31 cellular contexts compared by ENCODE assay signal in genomic region chr9:26234865-26235264, GRCh38.
DNase-seq lines count a peak whose midpoint lies in the region; ATAC-seq, FAIRE-seq and TF ChIP-seq lines count a peak whose summit lies in the region.
"Had no signal": no experiment of that assay in that cellular context is flagged by ENCODE, and none has a peak within 500 bp of the region (broad histone marks: within the 10 kb centered on the region; RNA-seq: fewer than 3 reads in every experiment).

No MANE protein-coding gene starts in this region.

- H3K27me3 ChIP-seq in esophagus muscularis mucosa, result no peaks in the 10 kb centered on the region
- H3K27me3 ChIP-seq: body of pancreas, heart left ventricle, neural progenitor cell, testis had no signal

- H3K36me3 ChIP-seq in esophagus muscularis mucosa, result no peaks in the 10 kb centered on the region
- H3K36me3 ChIP-seq: heart left ventricle, neural progenitor cell had no signal

- intact Hi-C loops in esophagus muscularis mucosa (cut with DNase I), result no loop called here

- H3K9me3 ChIP-seq in esophagus muscularis mucosa, result no peaks in the 10 kb centered on the region
- H3K9me3 ChIP-seq: body of pancreas, Caco-2, heart left ventricle, testis had no signal

- TF ChIP-seq EP300 in esophagus muscularis mucosa (IDR thresholded peaks at IDR 0.05), result no peak

- peak; percentile 45 for ATAC-seq in GM18508 (IDR thresholded peaks at IDR 0.05; ENCODE audit: insufficient read depth, unreplicated experiment)
- ATAC-seq in HG03039 (IDR thresholded peaks at IDR 0.05; ENCODE audit: unreplicated experiment), result peak; percentile 53
- ATAC-seq: body of pancreas; effector memory CD8-positive, alpha-beta T cell; heart left ventricle; left ventricle myocardium superior had no signal

- no peak for TF ChIP-seq CTCF in osteocyte (IDR thresholded peaks at IDR 0.05)
- TF ChIP-seq CTCF in esophagus muscularis mucosa (IDR thresholded peaks at IDR 0.05), result no peak

- TF ChIP-seq POLR2A in esophagus muscularis mucosa (IDR thresholded peaks at IDR 0.05; ENCODE audit: low read depth), result no peak

- no peaks in the 10 kb centered on the region for H3K36me3 Mint-ChIP-seq in osteocyte (ENCODE audit: unreplicated experiment)
- H3K36me3 Mint-ChIP-seq in activated naive CD8-positive, alpha-beta T cell treated with anti-CD3 and anti-CD28 coated beads for 36 hours, result no peaks in the 10 kb centered on the region
- H3K36me3 Mint-ChIP-seq: activated CD4-positive, alpha-beta memory T cell treated with anti-CD3 and anti-CD28 coated beads for 36 hours; neural progenitor cell had no signal

- WGBS in esophagus muscularis mucosa, result 84% methylated on average over 2 of the region's 2 CpGs

- H3K4me3 Mint-ChIP-seq in osteocyte (ENCODE audit: unreplicated experiment), result no peak overlapping the region
- no peak overlapping the region for H3K4me3 Mint-ChIP-seq in activated naive CD8-positive, alpha-beta T cell treated with anti-CD3 and anti-CD28 coated beads for 36 hours
- H3K4me3 Mint-ChIP-seq: activated CD4-positive, alpha-beta memory T cell treated with anti-CD3 and anti-CD28 coated beads for 36 hours; central memory CD8-positive, alpha-beta T cell; effector memory CD8-positive, alpha-beta T cell; H9; neural progenitor cell; stimulated activated naive CD8-positive, alpha-beta T cell treated with anti-CD3 and anti-CD28 coated beads, Interleukin-15, Interleukin-2, amounts not matched to agents 100 ng/mL and 50 ng/mL, for 24 hours had no signal

- H3K9me3 Mint-ChIP-seq in osteocyte (ENCODE audit: unreplicated experiment), result peaks cover 5% of the 10 kb centered on the region
- peaks cover 5% of the 10 kb centered on the region for H3K9me3 Mint-ChIP-seq in activated naive CD8-positive, alpha-beta T cell treated with anti-CD3 and anti-CD28 coated beads for 36 hours
- H3K9me3 Mint-ChIP-seq: H9, neural progenitor cell had no signal

- peaks cover 0 to 7% (median 0%) of the 10 kb centered on the region in 4 donors for H3K4me1 ChIP-seq in esophagus muscularis mucosa
- H3K4me1 ChIP-seq: Caco-2, heart left ventricle, neural progenitor cell, testis had no signal

- H3K4me3 ChIP-seq in esophagus muscularis mucosa, result no peak overlapping the region
- H3K4me3 ChIP-seq: body of pancreas, heart left ventricle, neural progenitor cell, skin epidermis, testis had no signal

- no peak overlapping the region for H3K27ac ChIP-seq in esophagus muscularis mucosa (replicated peaks in 1 of 4)
- H3K27ac ChIP-seq: body of pancreas, C4-2B, heart left ventricle, neural progenitor cell, RWPE1, skin epidermis, testis had no signal

- H3K27me3 Mint-ChIP-seq in osteocyte (ENCODE audit: unreplicated experiment), result no peaks in the 10 kb centered on the region
- no peaks in the 10 kb centered on the region for H3K27me3 Mint-ChIP-seq in activated naive CD8-positive, alpha-beta T cell treated with anti-CD3 and anti-CD28 coated beads for 36 hours
- H3K27me3 Mint-ChIP-seq: activated CD4-positive, alpha-beta memory T cell treated with anti-CD3 and anti-CD28 coated beads for 36 hours; central memory CD8-positive, alpha-beta T cell; effector memory CD8-positive, alpha-beta T cell; stimulated activated naive CD8-positive, alpha-beta T cell treated with anti-CD3 and anti-CD28 coated beads, Interleukin-15, Interleukin-2, amounts not matched to agents 100 ng/mL and 50 ng/mL, for 24 hours had no signal

- peak overlapping the region; percentile 29 for H3K27ac Mint-ChIP-seq in osteocyte (ENCODE audit: unreplicated experiment)
- H3K27ac Mint-ChIP-seq in activated naive CD8-positive, alpha-beta T cell treated with anti-CD3 and anti-CD28 coated beads for 36 hours, result no peak overlapping the region
- H3K27ac Mint-ChIP-seq: activated CD4-positive, alpha-beta memory T cell treated with anti-CD3 and anti-CD28 coated beads for 36 hours; effector memory CD8-positive, alpha-beta T cell; neural progenitor cell; stimulated activated naive CD8-positive, alpha-beta T cell treated with anti-CD3 and anti-CD28 coated beads, Interleukin-15, Interleukin-2, amounts not matched to agents 100 ng/mL and 50 ng/mL, for 24 hours had no signal

- DNase-seq in RCC 7860 (ENCODE audit: low spot score) (peak; percentile 49), osteocyte (ENCODE audit: extremely low spot score, unreplicated experiment) (no peak), SW 1271 (lab: John Stamatoyannopoulos, UW) (no peak), esophagus muscularis mucosa (ENCODE audit: extremely low spot score) (no peak)
- no peak for DNase-seq in activated CD4-positive, alpha-beta T cell treated with anti-CD3 and anti-CD28 coated beads for 1 hour
- DNase-seq in activated naive CD8-positive, alpha-beta T cell treated with anti-CD3 and anti-CD28 coated beads for 36 hours, result no peak
- DNase-seq: activated CD4-positive, alpha-beta memory T cell treated with anti-CD3 and anti-CD28 coated beads for 36 hours; activated CD8-positive, alpha-beta memory T cell treated with anti-CD3 and anti-CD28 coated beads, Interleukin-2, amount 50 U/mL, for 4 hours; activated naive CD4-positive, alpha-beta T cell; body of pancreas; Caco-2; DMS79 treated with DMSO at 0.1 percent for 48 hours; effector memory CD8-positive, alpha-beta T cell; erythroblast; H9; heart left ventricle; KBM-7; left ventricle myocardium superior; MM.1S; NCI-H82; testis had no signal

- peaks cover 39% of the 10 kb centered on the region for H3K4me1 Mint-ChIP-seq in osteocyte (ENCODE audit: unreplicated experiment)
- no peaks in the 10 kb centered on the region for H3K4me1 Mint-ChIP-seq in activated naive CD8-positive, alpha-beta T cell treated with anti-CD3 and anti-CD28 coated beads for 36 hours
- H3K4me1 Mint-ChIP-seq: central memory CD8-positive, alpha-beta T cell; H9 had no signal

- FAIRE-seq in RCC 7860 (lab: Jason Lieb, UNC), result no peak
- FAIRE-seq: GM18507, TTC549 had no signal
